In genomic region chr2:130140516-130140915, GRCh38 we compare ENCODE assay signal across 6 cellular contexts. TPM values are rescaled to one million over a fixed set of nuclear protein-coding genes. Genes with fewer than 3 reads are reported as not detected.
"Had no signal": no experiment of that assay in that cellular context is flagged by ENCODE, and none has a peak within 500 bp of the region (broad histone marks: within the 10 kb centered on the region; RNA-seq: fewer than 3 reads in every experiment).

No MANE protein-coding gene starts in this region.

RNA-seq across cellular contexts. Expression of gene POTEF, which starts 11.5 kb away (rescaled TPM):
- total RNA-seq: M059J, PC-3, Right ventricle myocardium superior, SJSA1 had no signal
- polyA plus RNA-seq: SK-N-SH had no signal

RNA-seq across cellular contexts. Expression of gene TUBA3E, which starts 57.7 kb away (rescaled TPM):
- total RNA-seq: M059J, PC-3, Peyer's patch, SJSA1 had no signal
- polyA plus RNA-seq: SK-N-SH had no signal
